In genomic region chr2:232367591-232368233, GRCh38 we compare ENCODE assay signal across 15 cellular contexts. TPM values are rescaled to one million over a fixed set of nuclear protein-coding genes. Genes with fewer than 3 reads are reported as not detected.
DNase-seq lines count a peak whose midpoint lies in the region; ATAC-seq, FAIRE-seq and TF ChIP-seq lines count a peak whose summit lies in the region.
"Had no signal": no experiment of that assay in that cellular context is flagged by ENCODE, and none has a peak within 500 bp of the region (broad histone marks: within the 10 kb centered on the region; RNA-seq: fewer than 3 reads in every experiment).

No MANE protein-coding gene starts in this region.

- no peaks in the 10 kb centered on the region; the same call in 1 of the 2 replicates for H3K4me1 ChIP-seq in GM23338 (ENCODE audit: insufficient read depth)
- H3K4me1 ChIP-seq in HepG2 (ENCODE audit: insufficient read depth, low read length) = peaks cover 48% of the 10 kb centered on the region
- H3K4me1 ChIP-seq: prostate gland had no signal

- H3K9me2 ChIP-seq in GM23338 (ENCODE audit: insufficient read depth) = no peaks in the 10 kb centered on the region

- no peak for TF ChIP-seq EP300 in HepG2 (IDR thresholded peaks at IDR 0.05; ENCODE audit: low read depth in 2 of 2, low read length in 2 of 2)
- TF ChIP-seq EP300 in HepG2 (CRISPR knock-in tag; IDR thresholded peaks at IDR 0.05; ENCODE audit: borderline replicate concordance) = no peak

- no peaks in the 10 kb centered on the region; the same call in 2 of the 3 replicates for H3K9me3 Mint-ChIP-seq in GM23338
- H3K9me3 Mint-ChIP-seq: activated T-cell treated with anti-CD3 and anti-CD28 coated beads, Interleukin-2, amount 50 U/mL, for 4 hours; brain; CD8-positive, alpha-beta memory T cell had no signal

- H3K27ac Mint-ChIP-seq in GM23338 = no peak overlapping the region
- H3K27ac Mint-ChIP-seq: brain; CD8-positive, alpha-beta memory T cell had no signal

- H3K79me2 ChIP-seq in GM23338 (replicated peaks; ENCODE audit: insufficient read depth) (no peaks in the 10 kb centered on the region), HepG2 (ENCODE audit: insufficient read depth, low read length) (no peaks in the 10 kb centered on the region)

- no peak overlapping the region for H3K27ac ChIP-seq in GM23338 (ENCODE audit: low read depth)
- H3K27ac ChIP-seq in WERI-Rb-1 = no peak overlapping the region
- H3K27ac ChIP-seq in HepG2 (ENCODE audit: extremely low read length, insufficient read depth, low read length) = no peak overlapping the region
- H3K27ac ChIP-seq: prostate gland, upper lobe of left lung had no signal

- in situ Hi-C loops in HepG2 (cut with HindIII; ENCODE audit: extremely low pct_ligation_motif_present, low pct_unique_long_range_greater_than_20kb) = no loop called here

- H3K4me3 Mint-ChIP-seq in GM23338 = no peak overlapping the region
- H3K4me3 Mint-ChIP-seq: activated T-cell treated with anti-CD3 and anti-CD28 coated beads, Interleukin-2, amount 50 U/mL, for 4 hours; brain; CD8-positive, alpha-beta memory T cell had no signal

- H2AFZ ChIP-seq in GM23338 (peak overlapping the region; percentile 85; the same call in 1 of the 2 replicates), HepG2 (ENCODE audit: low read length) (no peak overlapping the region)

- CTCF ChIA-PET in HepG2 (lab: Yijun Ruan, JAX; ENCODE audit: low intra/inter-chr PET ratio, low total read pairs) = no interaction called here

- no peaks in the 10 kb centered on the region for H3K36me3 Mint-ChIP-seq in GM23338 (ENCODE audit: low read depth)
- H3K36me3 Mint-ChIP-seq: brain; CD8-positive, alpha-beta memory T cell had no signal

- POLR2A ChIA-PET in HepG2 (lab: Yijun Ruan, JAX) = no interaction called here

- H4K20me1 ChIP-seq in GM23338 (replicated peaks; ENCODE audit: insufficient read depth) (no peaks in the 10 kb centered on the region), HepG2 (ENCODE audit: insufficient read depth, low read length) (no peaks in the 10 kb centered on the region; the same call in 1 of the 2 replicates)

- DNase-seq in AG10803 (ENCODE audit: low read depth) (no peak), GM23338 (ENCODE audit: low spot score) (peak; percentile 77), WERI-Rb-1 (peak; percentile 62), HepG2 (ENCODE audit: low spot score) (peak; percentile 24), RPMI8226 (no peak)
- DNase-seq: activated T-cell treated with anti-CD3 and anti-CD28 coated beads, Interleukin-2, amount 50 U/mL, for 4 hours had no signal

- H3F3A ChIP-seq in GM23338 (replicated peaks; ENCODE audit: low read depth) = no peaks in the 10 kb centered on the region

- peaks cover 7% of the 10 kb centered on the region for H3K27me3 Mint-ChIP-seq in GM23338 (ENCODE audit: insufficient read depth, low read depth, poor library complexity)
- H3K27me3 Mint-ChIP-seq: CD8-positive, alpha-beta memory T cell had no signal

- no peak overlapping the region for H3K4me3 ChIP-seq in AG10803 (ENCODE audit: low read length)
- no peak overlapping the region for H3K4me3 ChIP-seq in GM23338
- no peak overlapping the region for H3K4me3 ChIP-seq in WERI-Rb-1 (ENCODE audit: low read depth, low read length)
- peak overlapping the region in 1 of 3 experiments; percentile 22; a peak in 1 of 6 replicates for H3K4me3 ChIP-seq in HepG2 (replicated peaks in 1 of 3; ENCODE audit: insufficient read depth in 1 of 3, low read depth in 2 of 3, low read length in 3 of 3)
- H3K4me3 ChIP-seq: prostate gland, upper lobe of left lung had no signal

- peak; percentile 65 for ATAC-seq in GM23338
- ATAC-seq in HepG2 = peak; percentile 58
- ATAC-seq in HG02571 (IDR thresholded peaks at IDR 0.05; ENCODE audit: unreplicated experiment) = no peak
- ATAC-seq in GM21515 (IDR thresholded peaks at IDR 0.05; ENCODE audit: unreplicated experiment) = no peak
- no peak for ATAC-seq in HG03280 (IDR thresholded peaks at IDR 0.05; ENCODE audit: unreplicated experiment)
- ATAC-seq: activated T-cell treated with anti-CD3 and anti-CD28 coated beads, Interleukin-2, amount 50 U/mL, for 4 hours had no signal

- BruUV-seq in HepG2 (replicated peaks; lab: Mats Ljungman, UMichigan) = no TSS peak

- 40% methylated on average over 11 of the region's 13 CpGs for WGBS in HepG2 (ENCODE audit: low lambda C conversion rate)

- no peak for FAIRE-seq in HepG2 (lab: Jason Lieb, UNC)
- FAIRE-seq: TTC549 had no signal

- H3K27me3 ChIP-seq in GM23338 (ENCODE audit: insufficient read depth) (no peaks in the 10 kb centered on the region), WERI-Rb-1 (ENCODE audit: insufficient read depth, low read depth, severe bottlenecking) (no peaks in the 10 kb centered on the region), HepG2 (ENCODE audit: control insufficient read depth in 1 of 2, insufficient read depth in 2 of 2, low read length in 2 of 2) (peaks cover 0 to 26% of the 10 kb centered on the region in 2 experiments; a peak in 3 of 5 replicates)
- H3K27me3 ChIP-seq: upper lobe of left lung had no signal

- no peak for TF ChIP-seq RAD21 in HepG2 (CRISPR knock-in tag; IDR thresholded peaks at IDR 0.05)

- TF ChIP-seq CTCF in AG10803 (conservative IDR thresholded peaks at IDR 0.05; ENCODE audit: low read length) (peak; percentile 15), GM23338 (conservative IDR thresholded peaks at IDR 0.05; ENCODE audit: low read depth in 2 of 2) (peak; percentile 36 to 80), WERI-Rb-1 (IDR thresholded peaks at IDR 0.05; ENCODE audit: low read depth, low read length) (peak; percentile 73), HepG2 (CRISPR knock-in tag; IDR thresholded peaks at IDR 0.05) (peak; percentile 72)

- no peak overlapping the region for H3K9ac ChIP-seq in HepG2 (ENCODE audit: insufficient read depth, low read depth, low read length)

- intact Hi-C loops in HepG2 (cut with micrococcal nuclease; ENCODE audit: unreplicated experiment) = no loop called here

- no peak for TF ChIP-seq POLR2A in HepG2 (IDR thresholded peaks at IDR 0.05; ENCODE audit: insufficient read depth in 1 of 2, low read depth in 2 of 2, low read length in 2 of 2)

- peaks cover 25% of the 10 kb centered on the region for H3K4me1 Mint-ChIP-seq in GM23338

- H3K36me3 ChIP-seq in GM23338 (ENCODE audit: insufficient read depth) (no peaks in the 10 kb centered on the region), WERI-Rb-1 (no peaks in the 10 kb centered on the region), HepG2 (replicated peaks in 1 of 2; ENCODE audit: control insufficient read depth in 1 of 2, insufficient read depth in 2 of 2, low read length in 2 of 2) (no peaks in the 10 kb centered on the region)
- H3K36me3 ChIP-seq: prostate gland, upper lobe of left lung had no signal

- H3K9me3 ChIP-seq in WERI-Rb-1 (ENCODE audit: severe bottlenecking) (no peaks in the 10 kb centered on the region), HepG2 (ENCODE audit: low read length) (no peaks in the 10 kb centered on the region)
- H3K9me3 ChIP-seq: prostate gland, upper lobe of left lung had no signal

- H3K4me2 ChIP-seq in GM23338 (no peak overlapping the region), HepG2 (ENCODE audit: low read depth, low read length) (peak overlapping the region; percentile 34; the same call in 1 of the 2 replicates)

RNA-seq across cellular contexts. Expression of gene ALPP, which starts 10.8 kb away (rescaled TPM):
- 0.28 and 0.31 TPM in 2 replicates for total RNA-seq in GM23338 (2014; rRNA removed; shearing (Covaris generic))
- polyA plus RNA-seq in GM23338 (2016; fragmentation: Nextera tagmentation; extraction: Ambion mirVana) (0.07 TPM in 1 of 2 replicates, not detected in the other), HepG2 (2011; rRNA removed) (not detected in 2 replicates)
- total RNA-seq in HepG2 (2016; rRNA removed; fragmentation: Illumina TruSeq; extraction: Trizol) = not detected in 2 replicates
- total RNA-seq in HepG2 (2016; cell fraction: cytosol; rRNA removed; fragmentation: Illumina TruSeq; extraction: Trizol; ENCODE audit: low read depth) = not detected in 2 replicates
- total RNA-seq in HepG2 (2016; cell fraction: insoluble cytoplasmic fraction; rRNA removed; fragmentation: Illumina TruSeq; extraction: Trizol) = not detected in 2 replicates
- total RNA-seq in HepG2 (2016; cell fraction: membrane; rRNA removed; fragmentation: Illumina TruSeq; extraction: Trizol) = not detected in 2 replicates
- not detected in 2 replicates for total RNA-seq in HepG2 (2016; cell fraction: nucleus; rRNA removed; fragmentation: Illumina TruSeq; extraction: Trizol)
- not detected in 2 replicates for polyA plus RNA-seq in HepG2 (2011; cell fraction: cytosol; rRNA removed)
- polyA plus RNA-seq in HepG2 (2011; cell fraction: nucleus; rRNA removed) = not detected in 2 replicates
- not detected in 2 replicates for polyA plus RNA-seq in HepG2 (2012)
- not detected in 2 replicates for polyA plus RNA-seq in HepG2 (2016; cell fraction: cytosol; fragmentation: Illumina TruSeq; extraction: Trizol; ENCODE audit: low read depth)
- polyA plus RNA-seq in HepG2 (2016; cell fraction: insoluble cytoplasmic fraction; fragmentation: Illumina TruSeq; extraction: Trizol; ENCODE audit: low read depth) = not detected in 2 replicates
- not detected in 2 replicates for polyA plus RNA-seq in HepG2 (2016; cell fraction: membrane; fragmentation: Illumina TruSeq; extraction: Trizol; ENCODE audit: low read depth)
- polyA plus RNA-seq in HepG2 (2016; cell fraction: nucleus; fragmentation: Illumina TruSeq; extraction: Trizol; ENCODE audit: insufficient read depth, low read depth) = not detected in 2 replicates
- 1.1 TPM in 1 of 2 replicates, not detected in the other for polyA minus RNA-seq in HepG2 (2011; rRNA and poly(A)+ RNA removed; ENCODE audit: low replicate concordance)
- not detected in 2 replicates for polyA minus RNA-seq in HepG2 (2011; cell fraction: cytosol; rRNA and poly(A)+ RNA removed)
- polyA minus RNA-seq in HepG2 (2011; cell fraction: nucleus; rRNA and poly(A)+ RNA removed) = not detected in 2 replicates
- total RNA-seq: activated T-cell treated with anti-CD3 and anti-CD28 coated beads, Interleukin-2, amount 50 U/mL, for 4 hours; CD8-positive, alpha-beta memory T cell; lower leg skin had no signal
- polyA plus RNA-seq: CD8-positive, alpha-beta memory T cell had no signal

RNA-seq across cellular contexts. Expression of gene ALPG, which starts 38.9 kb away (rescaled TPM):
- 2.5 and 3.8 TPM in 2 replicates for total RNA-seq in GM23338 (2014; rRNA removed; shearing (Covaris generic))
- 0.89 and 1.4 TPM in 2 replicates for polyA plus RNA-seq in GM23338 (2016; fragmentation: Nextera tagmentation; extraction: Ambion mirVana)
- not detected in 2 replicates for total RNA-seq in HepG2 (2016; rRNA removed; fragmentation: Illumina TruSeq; extraction: Trizol)
- not detected in 2 replicates for total RNA-seq in HepG2 (2016; cell fraction: cytosol; rRNA removed; fragmentation: Illumina TruSeq; extraction: Trizol; ENCODE audit: low read depth)
- total RNA-seq in HepG2 (2016; cell fraction: insoluble cytoplasmic fraction; rRNA removed; fragmentation: Illumina TruSeq; extraction: Trizol) = not detected in 2 replicates
- total RNA-seq in HepG2 (2016; cell fraction: membrane; rRNA removed; fragmentation: Illumina TruSeq; extraction: Trizol) = not detected in 2 replicates
- total RNA-seq in HepG2 (2016; cell fraction: nucleus; rRNA removed; fragmentation: Illumina TruSeq; extraction: Trizol) = not detected in 2 replicates
- polyA plus RNA-seq in HepG2 (2011; rRNA removed) = not detected in 2 replicates
- polyA plus RNA-seq in HepG2 (2011; cell fraction: cytosol; rRNA removed) = not detected in 2 replicates
- not detected in 2 replicates for polyA plus RNA-seq in HepG2 (2011; cell fraction: nucleus; rRNA removed)
- polyA plus RNA-seq in HepG2 (2012) = not detected in 2 replicates
- not detected in 2 replicates for polyA plus RNA-seq in HepG2 (2016; cell fraction: cytosol; fragmentation: Illumina TruSeq; extraction: Trizol; ENCODE audit: low read depth)
- not detected in 2 replicates for polyA plus RNA-seq in HepG2 (2016; cell fraction: insoluble cytoplasmic fraction; fragmentation: Illumina TruSeq; extraction: Trizol; ENCODE audit: low read depth)
- not detected in 2 replicates for polyA plus RNA-seq in HepG2 (2016; cell fraction: membrane; fragmentation: Illumina TruSeq; extraction: Trizol; ENCODE audit: low read depth)
- polyA plus RNA-seq in HepG2 (2016; cell fraction: nucleus; fragmentation: Illumina TruSeq; extraction: Trizol; ENCODE audit: insufficient read depth, low read depth) = not detected in 2 replicates
- 0.12 TPM in 1 of 2 replicates, not detected in the other for polyA minus RNA-seq in HepG2 (2011; rRNA and poly(A)+ RNA removed; ENCODE audit: low replicate concordance)
- not detected in 2 replicates for polyA minus RNA-seq in HepG2 (2011; cell fraction: cytosol; rRNA and poly(A)+ RNA removed)
- polyA minus RNA-seq in HepG2 (2011; cell fraction: nucleus; rRNA and poly(A)+ RNA removed) = not detected in 2 replicates
- total RNA-seq: activated T-cell treated with anti-CD3 and anti-CD28 coated beads, Interleukin-2, amount 50 U/mL, for 4 hours; CD8-positive, alpha-beta memory T cell; lower leg skin had no signal
- polyA plus RNA-seq: CD8-positive, alpha-beta memory T cell had no signal

Comparison
In these comparisons a context has a peak if more than half of its experiments do, and no peak if none do; other contexts are left out.
1. DNase-seq: peak in GM23338 (single experiment), WERI-Rb-1 (single experiment) and HepG2 (single experiment); none in AG10803 (single experiment) and RPMI8226 (single experiment).
2. CTCF ChIP-seq: peak in every context shown above with its lines; median percentile 73 in WERI-Rb-1; 72 in HepG2; 58 in GM23338; 15 in AG10803.
3. ATAC-seq: peak in GM23338 (single experiment) and HepG2 (single experiment); none in HG02571 (single experiment), GM21515 (single experiment) and HG03280 (single experiment).